In the genomic region with DNA sequence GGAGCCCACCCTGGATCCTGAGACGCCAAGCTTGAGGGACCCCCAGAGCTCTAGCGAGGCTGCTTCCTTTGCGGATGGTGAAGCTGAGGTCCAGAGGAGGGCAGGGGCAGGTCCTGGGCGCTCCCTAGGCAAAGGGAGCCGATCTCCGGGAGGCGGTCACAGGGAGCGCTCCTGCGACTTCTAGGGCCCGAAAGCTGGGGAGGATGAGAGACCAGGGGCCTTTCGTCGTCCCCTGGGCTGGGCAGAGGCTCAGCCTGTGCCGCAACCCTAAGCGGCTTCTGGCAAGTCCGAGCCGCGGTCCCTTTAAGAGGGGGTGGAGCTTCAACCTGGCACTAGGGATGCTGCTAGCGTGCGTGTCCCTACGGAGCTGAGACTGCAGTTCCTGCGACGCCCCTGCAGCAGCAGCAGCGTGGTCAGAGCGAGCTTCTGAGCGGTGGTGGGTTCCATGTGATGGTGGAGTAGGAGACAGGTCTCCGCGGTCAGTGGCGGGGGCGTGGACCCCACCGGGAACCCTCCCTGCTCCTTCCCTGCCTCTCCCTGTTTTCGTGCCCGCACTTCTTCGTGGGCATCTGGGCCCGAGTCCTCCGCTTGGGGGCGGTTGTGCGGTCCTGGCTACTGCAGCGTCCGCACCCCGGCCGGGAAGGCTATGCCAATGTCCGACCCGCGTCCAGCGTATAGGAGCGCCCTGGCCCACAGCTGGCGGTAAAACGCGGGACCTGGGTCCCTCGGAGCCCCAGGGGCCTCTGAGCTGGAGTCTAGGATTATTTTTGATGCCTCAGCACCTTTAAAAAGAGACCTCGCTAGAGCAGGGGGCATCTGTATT, we compare ENCODE assay signal across 1 cellular context.
A peak's percentile ranks its signal among the peaks of the same experiment; 100 is the strongest.
TF ChIP-seq lines count a peak whose summit lies in the region.

No MANE protein-coding gene starts in this region.

TF ChIP-seq in HepG2, 621 proteins besides CTCF, POLR2A, EP300 and RAD21 (continued from another document):
- TF ChIP-seq HNRNPK (IDR thresholded peaks at IDR 0.05; ENCODE audit: low read depth, low read length, poor library complexity, severe bottlenecking), result no peak
- TF ChIP-seq NKX3-1 (CRISPR knock-in tag; IDR thresholded peaks at IDR 0.05), result peak; percentile 37; the same call in 1 of the 2 replicates
- TF ChIP-seq ZNF589 (CRISPR knock-in tag; conservative IDR thresholded peaks at IDR 0.05), result peak; percentile 83; the same call in 1 of the 2 replicates
- TF ChIP-seq TRIM24 (CRISPR knock-in tag; IDR thresholded peaks at IDR 0.05), result no peak
- TF ChIP-seq PAF1 (CRISPR knock-in tag; IDR thresholded peaks at IDR 0.05), result no peak
- peak; percentile 91 for TF ChIP-seq ZNF781 (CRISPR knock-in tag; IDR thresholded peaks at IDR 0.05; ENCODE audit: borderline replicate concordance, not compliant biosample characterization)
- TF ChIP-seq, protein P1, sequence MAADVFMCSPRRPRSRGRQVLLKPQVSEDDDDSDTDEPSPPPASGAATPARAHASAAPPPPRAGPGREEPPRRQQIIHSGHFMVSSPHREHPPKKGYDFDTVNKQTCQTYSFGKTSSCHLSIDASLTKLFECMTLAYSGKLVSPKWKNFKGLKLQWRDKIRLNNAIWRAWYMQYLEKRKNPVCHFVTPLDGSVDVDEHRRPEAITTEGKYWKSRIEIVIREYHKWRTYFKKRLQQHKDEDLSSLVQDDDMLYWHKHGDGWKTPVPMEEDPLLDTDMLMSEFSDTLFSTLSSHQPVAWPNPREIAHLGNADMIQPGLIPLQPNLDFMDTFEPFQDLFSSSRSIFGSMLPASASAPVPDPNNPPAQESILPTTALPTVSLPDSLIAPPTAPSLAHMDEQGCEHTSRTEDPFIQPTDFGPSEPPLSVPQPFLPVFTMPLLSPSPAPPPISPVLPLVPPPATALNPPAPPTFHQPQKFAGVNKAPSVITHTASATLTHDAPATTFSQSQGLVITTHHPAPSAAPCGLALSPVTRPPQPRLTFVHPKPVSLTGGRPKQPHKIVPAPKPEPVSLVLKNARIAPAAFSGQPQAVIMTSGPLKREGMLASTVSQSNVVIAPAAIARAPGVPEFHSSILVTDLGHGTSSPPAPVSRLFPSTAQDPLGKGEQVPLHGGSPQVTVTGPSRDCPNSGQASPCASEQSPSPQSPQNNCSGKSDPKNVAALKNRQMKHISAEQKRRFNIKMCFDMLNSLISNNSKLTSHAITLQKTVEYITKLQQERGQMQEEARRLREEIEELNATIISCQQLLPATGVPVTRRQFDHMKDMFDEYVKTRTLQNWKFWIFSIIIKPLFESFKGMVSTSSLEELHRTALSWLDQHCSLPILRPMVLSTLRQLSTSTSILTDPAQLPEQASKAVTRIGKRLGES (CRISPR knock-in tag; IDR thresholded peaks at IDR 0.05; ENCODE audit: borderline replicate concordance), result no peak
- no peak for TF ChIP-seq DPF2 (CRISPR knock-in tag; IDR thresholded peaks at IDR 0.05; ENCODE audit: borderline replicate concordance, low read depth)
- TF ChIP-seq SIX1 (CRISPR knock-in tag; IDR thresholded peaks at IDR 0.05; ENCODE audit: borderline replicate concordance), result no peak
- no peak for TF ChIP-seq ZNF644 (CRISPR knock-in tag; IDR thresholded peaks at IDR 0.05; ENCODE audit: low read depth)
- TF ChIP-seq, protein P2, sequence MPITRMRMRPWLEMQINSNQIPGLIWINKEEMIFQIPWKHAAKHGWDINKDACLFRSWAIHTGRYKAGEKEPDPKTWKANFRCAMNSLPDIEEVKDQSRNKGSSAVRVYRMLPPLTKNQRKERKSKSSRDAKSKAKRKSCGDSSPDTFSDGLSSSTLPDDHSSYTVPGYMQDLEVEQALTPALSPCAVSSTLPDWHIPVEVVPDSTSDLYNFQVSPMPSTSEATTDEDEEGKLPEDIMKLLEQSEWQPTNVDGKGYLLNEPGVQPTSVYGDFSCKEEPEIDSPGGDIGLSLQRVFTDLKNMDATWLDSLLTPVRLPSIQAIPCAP (CRISPR knock-in tag; IDR thresholded peaks at IDR 0.05; ENCODE audit: low read depth), result 0 out of 2 replicates have a peak, but pooled peaks have one; percentile 31
- TF ChIP-seq, protein P3, sequence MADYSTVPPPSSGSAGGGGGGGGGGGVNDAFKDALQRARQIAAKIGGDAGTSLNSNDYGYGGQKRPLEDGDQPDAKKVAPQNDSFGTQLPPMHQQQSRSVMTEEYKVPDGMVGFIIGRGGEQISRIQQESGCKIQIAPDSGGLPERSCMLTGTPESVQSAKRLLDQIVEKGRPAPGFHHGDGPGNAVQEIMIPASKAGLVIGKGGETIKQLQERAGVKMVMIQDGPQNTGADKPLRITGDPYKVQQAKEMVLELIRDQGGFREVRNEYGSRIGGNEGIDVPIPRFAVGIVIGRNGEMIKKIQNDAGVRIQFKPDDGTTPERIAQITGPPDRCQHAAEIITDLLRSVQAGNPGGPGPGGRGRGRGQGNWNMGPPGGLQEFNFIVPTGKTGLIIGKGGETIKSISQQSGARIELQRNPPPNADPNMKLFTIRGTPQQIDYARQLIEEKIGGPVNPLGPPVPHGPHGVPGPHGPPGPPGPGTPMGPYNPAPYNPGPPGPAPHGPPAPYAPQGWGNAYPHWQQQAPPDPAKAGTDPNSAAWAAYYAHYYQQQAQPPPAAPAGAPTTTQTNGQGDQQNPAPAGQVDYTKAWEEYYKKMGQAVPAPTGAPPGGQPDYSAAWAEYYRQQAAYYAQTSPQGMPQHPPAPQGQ (CRISPR knock-in tag; IDR thresholded peaks at IDR 0.05; ENCODE audit: borderline replicate concordance), result no peak
- no peak for TF ChIP-seq BHLHE40 (IDR thresholded peaks at IDR 0.05; ENCODE audit: low read length)
- TF ChIP-seq SPEN (CRISPR knock-in tag; IDR thresholded peaks at IDR 0.05; ENCODE audit: low read depth), result no peak; the same call in 1 of the 2 replicates
- TF ChIP-seq ZMYM2 (CRISPR knock-in tag; IDR thresholded peaks at IDR 0.05), result no peak
- TF ChIP-seq ZNF761 (CRISPR knock-in tag; conservative IDR thresholded peaks at IDR 0.05), result peak; percentile 84
- no peak for TF ChIP-seq HIVEP1 (CRISPR knock-in tag; IDR thresholded peaks at IDR 0.05)
- TF ChIP-seq ASH2L (IDR thresholded peaks at IDR 0.05; ENCODE audit: insufficient read length, low read depth, low read length), result peak; percentile 88
- 0 out of 2 replicates have a peak, but pooled peaks have one; percentile 38 for TF ChIP-seq ZNF567 (CRISPR knock-in tag; IDR thresholded peaks at IDR 0.05; ENCODE audit: borderline replicate concordance)
- peak; percentile 67; the same call in 1 of the 2 replicates for TF ChIP-seq TARDBP (CRISPR knock-in tag; IDR thresholded peaks at IDR 0.05)
- TF ChIP-seq ZNF564 (CRISPR knock-in tag; IDR thresholded peaks at IDR 0.05), result no peak
- TF ChIP-seq, protein P4, sequence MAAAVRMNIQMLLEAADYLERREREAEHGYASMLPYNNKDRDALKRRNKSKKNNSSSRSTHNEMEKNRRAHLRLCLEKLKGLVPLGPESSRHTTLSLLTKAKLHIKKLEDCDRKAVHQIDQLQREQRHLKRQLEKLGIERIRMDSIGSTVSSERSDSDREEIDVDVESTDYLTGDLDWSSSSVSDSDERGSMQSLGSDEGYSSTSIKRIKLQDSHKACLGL (CRISPR knock-in tag; IDR thresholded peaks at IDR 0.05), result peak; percentile 83
- TF ChIP-seq GABPA (IDR thresholded peaks at IDR 0.05; ENCODE audit: low read depth, low read length), result no peak
- peak; percentile 73 for TF ChIP-seq GABPA (CRISPR knock-in tag; IDR thresholded peaks at IDR 0.05; ENCODE audit: low read depth)
